ENCODE assay signal across 1 cellular context in genomic region chr5:61342066-61342465, GRCh38.
TF ChIP-seq lines count a peak whose summit lies in the region.

No MANE protein-coding gene starts in this region.

TF ChIP-seq in SK-N-SH treated with all-trans-retinoic acid at 6 μM for 48 hours, 23 proteins besides CTCF, POLR2A, EP300 and RAD21 (continued from another document):
- no peak for TF ChIP-seq PATZ1 (CRISPR knock-in tag; IDR thresholded peaks at IDR 0.05; ENCODE audit: borderline replicate concordance)
- no peak for TF ChIP-seq ISL1 (CRISPR knock-in tag; IDR thresholded peaks at IDR 0.05)
